ENCODE assay signal across 1 cellular context in the genomic region with DNA sequence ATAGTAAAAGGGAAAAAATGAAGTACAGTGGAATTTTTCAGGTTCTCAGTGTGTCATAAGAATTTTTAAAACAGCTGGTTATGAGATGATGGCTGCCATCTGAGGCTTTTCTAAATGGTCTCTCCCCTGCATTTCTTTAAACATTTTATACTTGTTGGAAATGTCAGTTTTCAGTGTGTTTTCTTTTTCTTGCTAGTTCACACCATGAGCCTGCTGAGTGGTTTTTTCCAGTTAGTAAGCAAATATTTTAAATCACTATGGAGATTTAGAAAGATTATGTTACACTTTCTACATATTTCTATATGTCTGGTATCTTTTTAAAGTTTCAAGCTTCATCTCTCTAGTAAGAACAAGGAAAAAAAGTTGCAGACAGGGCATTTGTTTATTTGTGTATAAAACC.
TF ChIP-seq lines count a peak whose summit lies in the region.

No MANE protein-coding gene starts in this region.

TF ChIP-seq in GM12878, 131 proteins besides CTCF, POLR2A, EP300 and RAD21:
- TF ChIP-seq, protein P1, sequence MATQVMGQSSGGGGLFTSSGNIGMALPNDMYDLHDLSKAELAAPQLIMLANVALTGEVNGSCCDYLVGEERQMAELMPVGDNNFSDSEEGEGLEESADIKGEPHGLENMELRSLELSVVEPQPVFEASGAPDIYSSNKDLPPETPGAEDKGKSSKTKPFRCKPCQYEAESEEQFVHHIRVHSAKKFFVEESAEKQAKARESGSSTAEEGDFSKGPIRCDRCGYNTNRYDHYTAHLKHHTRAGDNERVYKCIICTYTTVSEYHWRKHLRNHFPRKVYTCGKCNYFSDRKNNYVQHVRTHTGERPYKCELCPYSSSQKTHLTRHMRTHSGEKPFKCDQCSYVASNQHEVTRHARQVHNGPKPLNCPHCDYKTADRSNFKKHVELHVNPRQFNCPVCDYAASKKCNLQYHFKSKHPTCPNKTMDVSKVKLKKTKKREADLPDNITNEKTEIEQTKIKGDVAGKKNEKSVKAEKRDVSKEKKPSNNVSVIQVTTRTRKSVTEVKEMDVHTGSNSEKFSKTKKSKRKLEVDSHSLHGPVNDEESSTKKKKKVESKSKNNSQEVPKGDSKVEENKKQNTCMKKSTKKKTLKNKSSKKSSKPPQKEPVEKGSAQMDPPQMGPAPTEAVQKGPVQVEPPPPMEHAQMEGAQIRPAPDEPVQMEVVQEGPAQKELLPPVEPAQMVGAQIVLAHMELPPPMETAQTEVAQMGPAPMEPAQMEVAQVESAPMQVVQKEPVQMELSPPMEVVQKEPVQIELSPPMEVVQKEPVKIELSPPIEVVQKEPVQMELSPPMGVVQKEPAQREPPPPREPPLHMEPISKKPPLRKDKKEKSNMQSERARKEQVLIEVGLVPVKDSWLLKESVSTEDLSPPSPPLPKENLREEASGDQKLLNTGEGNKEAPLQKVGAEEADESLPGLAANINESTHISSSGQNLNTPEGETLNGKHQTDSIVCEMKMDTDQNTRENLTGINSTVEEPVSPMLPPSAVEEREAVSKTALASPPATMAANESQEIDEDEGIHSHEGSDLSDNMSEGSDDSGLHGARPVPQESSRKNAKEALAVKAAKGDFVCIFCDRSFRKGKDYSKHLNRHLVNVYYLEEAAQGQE (IDR thresholded peaks at IDR 0.05; ENCODE audit: low read depth, low read length), result no peak
- TF ChIP-seq ZNF217 (IDR thresholded peaks at IDR 0.05) (no peak), YBX1 (IDR thresholded peaks at IDR 0.05) (no peak), HDAC6 (IDR thresholded peaks at IDR 0.05; ENCODE audit: unreplicated experiment) (no peak), NR2C2 (IDR thresholded peaks at IDR 0.05; ENCODE audit: borderline replicate concordance, control insufficient read depth, insufficient read length, low read depth) (no peak), MEF2A (IDR thresholded peaks at IDR 0.05; ENCODE audit: insufficient read depth, low read depth, low read length) (no peak), MXI1 (IDR thresholded peaks at IDR 0.05; ENCODE audit: low read depth, low read length) (no peak), TCF12 (IDR thresholded peaks at IDR 0.05; ENCODE audit: low read depth, low read length) (no peak)
- TF ChIP-seq, protein P2, sequence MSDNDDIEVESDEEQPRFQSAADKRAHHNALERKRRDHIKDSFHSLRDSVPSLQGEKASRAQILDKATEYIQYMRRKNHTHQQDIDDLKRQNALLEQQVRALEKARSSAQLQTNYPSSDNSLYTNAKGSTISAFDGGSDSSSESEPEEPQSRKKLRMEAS (IDR thresholded peaks at IDR 0.05; ENCODE audit: low read depth, low read length), result no peak
- TF ChIP-seq, protein P3, sequence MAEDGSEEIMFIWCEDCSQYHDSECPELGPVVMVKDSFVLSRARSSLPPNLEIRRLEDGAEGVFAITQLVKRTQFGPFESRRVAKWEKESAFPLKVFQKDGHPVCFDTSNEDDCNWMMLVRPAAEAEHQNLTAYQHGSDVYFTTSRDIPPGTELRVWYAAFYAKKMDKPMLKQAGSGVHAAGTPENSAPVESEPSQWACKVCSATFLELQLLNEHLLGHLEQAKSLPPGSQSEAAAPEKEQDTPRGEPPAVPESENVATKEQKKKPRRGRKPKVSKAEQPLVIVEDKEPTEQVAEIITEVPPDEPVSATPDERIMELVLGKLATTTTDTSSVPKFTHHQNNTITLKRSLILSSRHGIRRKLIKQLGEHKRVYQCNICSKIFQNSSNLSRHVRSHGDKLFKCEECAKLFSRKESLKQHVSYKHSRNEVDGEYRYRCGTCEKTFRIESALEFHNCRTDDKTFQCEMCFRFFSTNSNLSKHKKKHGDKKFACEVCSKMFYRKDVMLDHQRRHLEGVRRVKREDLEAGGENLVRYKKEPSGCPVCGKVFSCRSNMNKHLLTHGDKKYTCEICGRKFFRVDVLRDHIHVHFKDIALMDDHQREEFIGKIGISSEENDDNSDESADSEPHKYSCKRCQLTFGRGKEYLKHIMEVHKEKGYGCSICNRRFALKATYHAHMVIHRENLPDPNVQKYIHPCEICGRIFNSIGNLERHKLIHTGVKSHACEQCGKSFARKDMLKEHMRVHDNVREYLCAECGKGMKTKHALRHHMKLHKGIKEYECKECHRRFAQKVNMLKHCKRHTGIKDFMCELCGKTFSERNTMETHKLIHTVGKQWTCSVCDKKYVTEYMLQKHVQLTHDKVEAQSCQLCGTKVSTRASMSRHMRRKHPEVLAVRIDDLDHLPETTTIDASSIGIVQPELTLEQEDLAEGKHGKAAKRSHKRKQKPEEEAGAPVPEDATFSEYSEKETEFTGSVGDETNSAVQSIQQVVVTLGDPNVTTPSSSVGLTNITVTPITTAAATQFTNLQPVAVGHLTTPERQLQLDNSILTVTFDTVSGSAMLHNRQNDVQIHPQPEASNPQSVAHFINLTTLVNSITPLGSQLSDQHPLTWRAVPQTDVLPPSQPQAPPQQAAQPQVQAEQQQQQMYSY (CRISPR knock-in tag; IDR thresholded peaks at IDR 0.05), result no peak
